In genomic region chr2:176461686-176462376, GRCh38 we compare ENCODE assay signal across 15 cellular contexts.
DNase-seq lines count a peak whose midpoint lies in the region; ATAC-seq, FAIRE-seq and TF ChIP-seq lines count a peak whose summit lies in the region.
"Had no signal": no experiment of that assay in that cellular context is flagged by ENCODE, and none has a peak within 500 bp of the region (broad histone marks: within the 10 kb centered on the region; RNA-seq: fewer than 3 reads in every experiment).

No MANE protein-coding gene starts in this region.

- no peaks in the 10 kb centered on the region for H4K20me1 ChIP-seq in H1 (replicated peaks in 1 of 2; ENCODE audit: control insufficient read depth in 1 of 2, insufficient read depth in 2 of 2, low read length in 2 of 2)

- FAIRE-seq in H1 (lab: Jason Lieb, UNC) = no peak
- no peak for FAIRE-seq in RCC 7860 (lab: Jason Lieb, UNC)

- TF ChIP-seq CTCF in LNCaP clone FGC (IDR thresholded peaks at IDR 0.05; ENCODE audit: control insufficient read depth, extremely low read depth, insufficient read depth) (no peak), H1 (IDR thresholded peaks at IDR 0.05; ENCODE audit: control extremely low read depth in 1 of 3, insufficient read depth in 1 of 3, low read depth in 1 of 3, low read length in 3 of 3) (no peak), liver (IDR thresholded peaks at IDR 0.05; ENCODE audit: low read depth, low read length, missing input control) (no peak)

- no peak overlapping the region for H3K23ac ChIP-seq in H1 (ENCODE audit: insufficient read length)

- DNase-seq in DMS153 (lab: John Stamatoyannopoulos, UW) (peak; percentile 52), LNCaP clone FGC (ENCODE audit: low read depth) (peak; percentile 76), H1 (ENCODE audit: low read depth in 1 of 2, low spot score in 2 of 2) (no peak), RCC 7860 (ENCODE audit: low spot score) (no peak), OCI-M2 (lab: John Stamatoyannopoulos, UW; ENCODE audit: unreplicated experiment) (no peak)
- no peak for DNase-seq in stimulated activated naive CD8-positive, alpha-beta T cell treated with anti-CD3 and anti-CD28 coated beads, Interleukin-15, Interleukin-2, amounts not matched to agents 100 U/mL and 50 U/mL, for 24 hours
- DNase-seq in activated CD8-positive, alpha-beta memory T cell treated with anti-CD3 and anti-CD28 coated beads, Interleukin-2, amount 50 U/mL, for 4 hours = no peak
- DNase-seq: activated B cell treated with CpG ODN at 0.5 μM for 24 hours; activated naive CD4-positive, alpha-beta T cell treated with anti-CD3 and anti-CD28 coated beads, Interleukin-2, amount 10 ng/mL, durations not matched to agents 7 days and 5 days; DMS53; erythroblast; NCI-H1048; NCI-H2227 treated with DMSO at 0.1 percent for 48 hours; thyroid gland had no signal

- no peak overlapping the region for H4K91ac ChIP-seq in H1 (replicated peaks; ENCODE audit: insufficient read length, low read length)

- WGBS in H1 (ENCODE audit: extremely low coverage in 1 of 2, insufficient coverage in 1 of 2, insufficient read length in 1 of 2, insufficient replicate concordance in 2 of 2, low coverage in 1 of 2, low lambda C conversion rate in 2 of 2, missing lambda C conversion rate in 1 of 2), 2 experiments = 64% methylated on average over 4 of the region's 4 CpGs; no CpG with 5 or more reads in 1 of the 2 experiments
- 23% methylated on average over 4 of the region's 4 CpGs for WGBS in liver

- H2AFZ ChIP-seq in H1 (ENCODE audit: low read length) = no peak overlapping the region

- no peak overlapping the region for H3K4me2 ChIP-seq in H1 (ENCODE audit: insufficient read depth in 1 of 2, low read depth in 2 of 2, low read length in 2 of 2)

- H3K27me3 ChIP-seq in H1 (replicated peaks in 1 of 4; ENCODE audit: control insufficient read depth in 3 of 4, extremely low read depth in 1 of 4, insufficient read depth in 3 of 4, low read length in 3 of 4) = no peaks in the 10 kb centered on the region
- peaks cover 0 to 3% (median 0%) of the 10 kb centered on the region in 4 donors for H3K27me3 ChIP-seq in liver (ENCODE audit: control insufficient read depth in 4 of 4, insufficient read depth in 4 of 4, low read length in 3 of 4)
- H3K27me3 ChIP-seq: thyroid gland had no signal

- no peak overlapping the region for H2AK5ac ChIP-seq in H1 (ENCODE audit: low read depth, low read length)

- no peaks in the 10 kb centered on the region for H3K36me3 ChIP-seq in H1 (ENCODE audit: control insufficient read depth in 2 of 4, insufficient read depth in 4 of 4, low read length in 3 of 4)
- H3K36me3 ChIP-seq in liver (ENCODE audit: control insufficient read depth in 4 of 4, insufficient read depth in 3 of 4, low read depth in 1 of 4, low read length in 3 of 4) = no peaks in the 10 kb centered on the region
- H3K36me3 ChIP-seq: thyroid gland had no signal

- no peak overlapping the region for H3K18ac ChIP-seq in H1 (ENCODE audit: extremely low read depth, low read length)

- no peak overlapping the region for H2BK15ac ChIP-seq in H1 (ENCODE audit: low read length)

- CTCF ChIA-PET in H1 (lab: Charles Lee; ENCODE audit: partially characterized antibody) = interaction anchor here (1.0 to 10.2 kb wide), 4 partner anchors 12 to 321 kb away, joined by 3 to 111 read pairs (median 4); no protein-coding TSS in a partner anchor

- H3K14ac ChIP-seq in H1 (ENCODE audit: insufficient read length) = no peak overlapping the region

- no peak overlapping the region for H3K4ac ChIP-seq in H1 (replicated peaks; ENCODE audit: insufficient read length, low read depth, low read length)

- H3K56ac ChIP-seq in H1 (replicated peaks; ENCODE audit: insufficient read length, low read depth, low read length) = no peak overlapping the region

- H4K5ac ChIP-seq in H1 (ENCODE audit: insufficient read length, low read depth, low read length) = no peak overlapping the region

- no peak overlapping the region for H4K8ac ChIP-seq in H1 (ENCODE audit: extremely low read depth, insufficient read depth, low read length)

- no peaks in the 10 kb centered on the region for H3K79me2 ChIP-seq in H1 (ENCODE audit: control insufficient read depth in 1 of 2, insufficient read depth in 2 of 2, low read length in 2 of 2)

- H3K9me3 ChIP-seq in H1 (ENCODE audit: insufficient read depth in 2 of 2, low read depth in 1 of 2, low read length in 1 of 2) (no peaks in the 10 kb centered on the region), liver (ENCODE audit: control insufficient read depth in 4 of 4, low read length in 3 of 4) (no peaks in the 10 kb centered on the region)
- H3K9me3 ChIP-seq: thyroid gland had no signal

- H2BK20ac ChIP-seq in H1 (ENCODE audit: low read length) = no peak overlapping the region

- POLR2A ChIA-PET in H1 (lab: Charles Lee; ENCODE audit: partially characterized antibody) = no interaction called here

- no peak for ATAC-seq in stimulated activated naive CD8-positive, alpha-beta T cell treated with anti-CD3 and anti-CD28 coated beads, Interleukin-15, Interleukin-2, amounts not matched to agents 100 U/mL and 50 U/mL, for 24 hours

- no peak overlapping the region for H3K4me3 ChIP-seq in LNCaP clone FGC (ENCODE audit: low read depth, low read length)
- H3K4me3 ChIP-seq in H1 (ENCODE audit: extremely low read depth in 1 of 4, insufficient read depth in 2 of 4, low read depth in 3 of 4, low read length in 4 of 4) = no peak overlapping the region
- H3K4me3 ChIP-seq in liver (ENCODE audit: low read depth in 1 of 3, low read length in 3 of 3) = no peak overlapping the region
- H3K4me3 ChIP-seq: thyroid gland had no signal

- H3K23me2 ChIP-seq in H1 (ENCODE audit: low read depth, low read length) = no peaks in the 10 kb centered on the region

- no peak for TF ChIP-seq EP300 in H1 (IDR thresholded peaks at IDR 0.05; ENCODE audit: borderline replicate concordance in 1 of 2, low read depth in 2 of 2, low read length in 2 of 2)

- H2BK120ac ChIP-seq in H1 (replicated peaks; ENCODE audit: low read depth, low read length) = no peak overlapping the region

- no peak overlapping the region for H2BK5ac ChIP-seq in H1 (ENCODE audit: low read depth, low read length)

- no peak for TF ChIP-seq POLR2A in H1 (IDR thresholded peaks at IDR 0.05; ENCODE audit: control extremely low read depth in 1 of 2, low read depth in 2 of 2, low read length in 2 of 2)

- H3K79me1 ChIP-seq in H1 (ENCODE audit: low read depth, low read length) = no peaks in the 10 kb centered on the region

- H3K4me1 ChIP-seq in H1 (replicated peaks in 1 of 4; ENCODE audit: control insufficient read depth in 3 of 4, insufficient read depth in 4 of 4, low read length in 3 of 4) (peaks cover 0 to 2% (median 0%) of the 10 kb centered on the region in 4 experiments; a peak in 2 of 7 replicates), liver (ENCODE audit: control insufficient read depth in 4 of 4, insufficient read depth in 4 of 4, low read length in 3 of 4) (peaks cover 0 to 10% (median 5%) of the 10 kb centered on the region in 4 donors)
- H3K4me1 ChIP-seq: thyroid gland had no signal

- H2BK12ac ChIP-seq in H1 (ENCODE audit: low read depth, low read length) = no peak overlapping the region

- TF ChIP-seq RAD21 in H1 (IDR thresholded peaks at IDR 0.05 in 1 of 2, conservative IDR thresholded peaks at IDR 0.05 in 1 of 2; ENCODE audit: low read depth in 2 of 2, low read length in 2 of 2) (no peak), liver (IDR thresholded peaks at IDR 0.05) (no peak)

- no peak overlapping the region for H3K9ac ChIP-seq in H1 (replicated peaks in 1 of 4; ENCODE audit: extremely low read depth in 1 of 4, low read depth in 3 of 4, low read length in 3 of 4)
- no peak overlapping the region for H3K9ac ChIP-seq in liver (ENCODE audit: low read depth in 1 of 2, low read length in 2 of 2)

- H3K27ac ChIP-seq in H1 (ENCODE audit: low read depth, low read length) (no peak overlapping the region), liver (ENCODE audit: low read depth in 1 of 2, low read length in 2 of 2) (no peak overlapping the region)
- H3K27ac ChIP-seq: thyroid gland had no signal

TF ChIP-seq in H1, 55 proteins besides CTCF, POLR2A, EP300 and RAD21 (continues in another document):
- no peak for TF ChIP-seq CBX5 (IDR thresholded peaks at IDR 0.05; ENCODE audit: low read depth, low read length)
- TF ChIP-seq BACH1 (IDR thresholded peaks at IDR 0.05; ENCODE audit: low read length) = no peak

TF ChIP-seq in liver, 16 proteins besides CTCF, POLR2A, EP300 and RAD21:
- no peak for TF ChIP-seq JUND (IDR thresholded peaks at IDR 0.05)
- TF ChIP-seq MAX (IDR thresholded peaks at IDR 0.05) = peak; percentile 26
- peak in 1 of 2 donors; percentile 32 for TF ChIP-seq RXRA (IDR thresholded peaks at IDR 0.05)
- TF ChIP-seq HNF4A (conservative IDR thresholded peaks at IDR 0.05) = peak in 1 of 2 donors; percentile 37
- peak; percentile 38 for TF ChIP-seq YY1 (IDR thresholded peaks at IDR 0.05)
- TF ChIP-seq FOXA2 (IDR thresholded peaks at IDR 0.05) = peak; percentile 24
- TF ChIP-seq HNF4G (IDR thresholded peaks at IDR 0.05) = no peak
- TF ChIP-seq EGR1 (IDR thresholded peaks at IDR 0.05; ENCODE audit: low read depth in 2 of 2) = no peak
TF ChIP-seq in liver: peak in this region for 5.

Comparison
In these comparisons a context has a peak if more than half of its experiments do, and no peak if none do; other contexts are left out.
1. DNase-seq: peak in DMS153 (single experiment) and LNCaP clone FGC (single experiment); none in H1 (0 of 2), RCC 7860 (single experiment), stimulated activated naive CD8-positive, alpha-beta T cell treated with anti-CD3 and anti-CD28 coated beads, Interleukin-15, Interleukin-2, amounts not matched to agents 100 U/mL and 50 U/mL, for 24 hours (single experiment), activated CD8-positive, alpha-beta memory T cell treated with anti-CD3 and anti-CD28 coated beads, Interleukin-2, amount 50 U/mL, for 4 hours (single experiment) and OCI-M2 (single experiment).